ENCODE assay signal across 13 cellular contexts in genomic region chr2:151775057-151775740, GRCh38. TPM values are rescaled to one million over a fixed set of nuclear protein-coding genes. Genes with fewer than 3 reads are reported as not detected.
DNase-seq lines count a peak whose midpoint lies in the region; ATAC-seq and TF ChIP-seq lines count a peak whose summit lies in the region.
"Had no signal": no experiment of that assay in that cellular context is flagged by ENCODE, and none has a peak within 500 bp of the region (broad histone marks: within the 10 kb centered on the region; RNA-seq: fewer than 3 reads in every experiment).

No MANE protein-coding gene starts in this region.

- DNase-seq in LHCN-M2 (ENCODE audit: low read depth), result peak; percentile 32
- DNase-seq in coronary artery (ENCODE audit: low spot score), result no peak
- no peak for DNase-seq in gastrocnemius medialis
- DNase-seq in C1 segment of cervical spinal cord (lab: John Stamatoyannopoulos, UW), result no peak
- DNase-seq in body of pancreas, result no peak
- DNase-seq: activated gamma-delta T cell; effector CD4-positive, alpha-beta T cell; H7; NCI-H1436; transverse colon had no signal

- H3K27me3 ChIP-seq in gastrocnemius medialis, result no peaks in the 10 kb centered on the region
- no peaks in the 10 kb centered on the region for H3K27me3 ChIP-seq in body of pancreas
- H3K27me3 ChIP-seq: transverse colon had no signal

- no peak overlapping the region for H3K4me3 ChIP-seq in coronary artery
- H3K4me3 ChIP-seq in gastrocnemius medialis, result peak overlapping the region in 1 of 4 donors; percentile 0
- H3K4me3 ChIP-seq in body of pancreas, result no peak overlapping the region
- H3K4me3 ChIP-seq: transverse colon had no signal

- H3K27ac ChIP-seq in coronary artery (peak overlapping the region; percentile 12 to 50), gastrocnemius medialis (peak overlapping the region; percentile 88 to 92 (median 89)), body of pancreas (no peak overlapping the region)
- H3K27ac ChIP-seq: transverse colon had no signal

- no peak for TF ChIP-seq CTCF in coronary artery (IDR thresholded peaks at IDR 0.05)
- TF ChIP-seq CTCF in gastrocnemius medialis (IDR thresholded peaks at IDR 0.05 in 4 of 5, conservative IDR thresholded peaks at IDR 0.05 in 1 of 5), result no peak
- TF ChIP-seq CTCF in body of pancreas (IDR thresholded peaks at IDR 0.05), result no peak

- no peaks in the 10 kb centered on the region for H3K9me3 ChIP-seq in gastrocnemius medialis
- H3K9me3 ChIP-seq in body of pancreas, result no peaks in the 10 kb centered on the region
- H3K9me3 ChIP-seq: transverse colon had no signal

- in situ Hi-C loops in gastrocnemius medialis (cut with MboI; ENCODE audit: low sequenced_read_pairs in 4 of 4), result no loop called here

- WGBS in body of pancreas, 2 donors, result 92 to 94% methylated on average over 6 of the region's 6 CpGs

- TF ChIP-seq POLR2A in gastrocnemius medialis (IDR thresholded peaks at IDR 0.05) (no peak), body of pancreas (IDR thresholded peaks at IDR 0.05) (no peak)

- intact Hi-C loops in gastrocnemius medialis (cut with DNase I; ENCODE audit: low total_unique reads), result no loop called here
- intact Hi-C loops in body of pancreas (cut with DNase I), result no loop called here

- ATAC-seq in GM19372 (IDR thresholded peaks at IDR 0.05; ENCODE audit: low read depth, unreplicated experiment), result peak; percentile 30
- no peak for ATAC-seq in gastrocnemius medialis
- no peak for ATAC-seq in GM21367 (IDR thresholded peaks at IDR 0.05; ENCODE audit: unreplicated experiment)
- no peak for ATAC-seq in GM18907 (IDR thresholded peaks at IDR 0.05; ENCODE audit: unreplicated experiment)
- no peak for ATAC-seq in body of pancreas

- peaks cover 44 to 47% of the 10 kb centered on the region in 2 donors for H3K4me1 ChIP-seq in gastrocnemius medialis
- H3K4me1 ChIP-seq in body of pancreas, result no peaks in the 10 kb centered on the region

- H3K36me3 ChIP-seq in gastrocnemius medialis, result peaks cover 0 to 5% of the 10 kb centered on the region in 2 donors
- H3K36me3 ChIP-seq in body of pancreas (replicated peaks in 1 of 2; ENCODE audit: insufficient read depth in 1 of 2, low read depth in 2 of 2), result no peaks in the 10 kb centered on the region
- H3K36me3 ChIP-seq: transverse colon had no signal

RNA-seq across cellular contexts. Expression of gene NEB, which starts 40.9 kb away (rescaled TPM):
- 0.32 and 2.6 TPM in 2 replicates for total RNA-seq in LHCN-M2 (2014; rRNA removed)
- polyA plus RNA-seq in LHCN-M2 (2012), result 0.39 TPM
- 1,000 to 10,000 TPM; 6,824 to 7,704 (median 7,108) TPM for total RNA-seq in gastrocnemius medialis
- 1 to 10 TPM; 2.3 to 3.9 TPM for total RNA-seq in body of pancreas

RNA-seq across cellular contexts. Expression of gene ARL5A, which starts 53.0 kb away (rescaled TPM):
- total RNA-seq in LHCN-M2 (2014; rRNA removed) (42.7 and 51.4 TPM in 2 replicates), gastrocnemius medialis (10 to 100 TPM; 45.0 to 81.7 (median 60.6) TPM), body of pancreas (10 to 100 TPM; 21.3 to 21.4 TPM)
- polyA plus RNA-seq in LHCN-M2 (2012), result 9.6 TPM

Comparison
In these comparisons a context has a peak if more than half of its experiments do, and no peak if none do; other contexts are left out.
1. H3K27ac ChIP-seq: peak in coronary artery (2 of 2) and gastrocnemius medialis (4 of 4); none in body of pancreas (0 of 4).
2. RNA of gene NEB, which starts 40.9 kb away (total RNA-seq): 6,824 to 7,704 TPM in gastrocnemius medialis; 2.3 to 3.9 TPM in body of pancreas and 0.32 to 2.6 TPM in LHCN-M2; every median in the first group is over 1,000 times any median in the second.